7 cellular contexts compared by ENCODE assay signal in the genomic region with DNA sequence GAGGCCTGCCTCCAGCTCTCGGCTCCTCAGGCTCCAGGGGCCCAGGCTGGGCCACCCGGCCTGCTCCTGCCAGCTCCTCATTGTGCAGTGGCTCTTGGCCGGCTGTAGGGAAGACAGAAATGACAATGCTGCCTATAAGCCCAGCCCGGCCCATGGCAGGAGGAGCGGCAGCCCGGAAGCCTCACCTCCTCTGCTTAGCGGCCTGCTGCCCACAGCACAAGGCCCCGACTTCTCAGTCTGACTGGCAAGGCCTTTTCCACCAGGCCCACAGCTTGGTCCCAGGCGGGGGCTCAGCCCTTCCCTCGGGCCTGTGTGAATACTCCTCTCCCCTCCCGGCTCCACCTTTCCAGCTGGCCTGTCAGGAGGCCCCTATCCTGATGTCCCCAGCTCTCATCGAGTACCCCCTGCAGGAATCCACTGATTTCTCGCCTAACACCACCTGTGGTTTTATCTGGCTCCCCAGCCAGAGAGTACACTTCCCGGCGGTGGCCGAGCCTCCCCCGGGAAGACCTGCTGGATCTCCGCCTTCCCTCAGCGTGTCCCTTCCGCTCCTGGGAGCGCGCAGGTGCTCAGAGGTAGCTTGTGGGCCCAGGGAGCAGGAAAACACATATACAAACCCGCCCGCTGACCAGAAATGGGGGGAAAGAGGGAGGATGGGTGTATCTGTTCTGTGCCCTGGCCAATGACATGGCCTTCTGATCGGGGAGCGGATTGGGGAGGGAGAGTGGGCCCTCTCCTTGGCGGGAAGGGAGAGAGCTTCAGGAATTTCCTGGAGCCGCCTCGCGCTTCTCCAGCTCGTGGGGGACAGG. TPM values are rescaled to one million over a fixed set of nuclear protein-coding genes. Genes with fewer than 3 reads are reported as not detected.
DNase-seq lines count a peak whose midpoint lies in the region; ATAC-seq and TF ChIP-seq lines count a peak whose summit lies in the region.

No MANE protein-coding gene starts in this region.

- H3K4me1 ChIP-seq in left ventricle myocardium inferior, result peaks cover 21% of the 10 kb centered on the region

- intact Hi-C loops in left ventricle myocardium inferior (cut with micrococcal nuclease), result no loop called here

- DNase-seq in NCI-H510A (lab: John Stamatoyannopoulos, UW) (peak; percentile 58), left ventricle myocardium inferior (no peak), retinal pigment epithelial cell (ENCODE audit: low read depth) (no peak), NCI-H1436 treated with DMSO at 0.1 percent for 48 hours (lab: John Stamatoyannopoulos, UW) (no peak)

- H3K27me3 Mint-ChIP-seq in activated naive CD8-positive, alpha-beta T cell, result no peaks in the 10 kb centered on the region

- H3K27me3 ChIP-seq in left ventricle myocardium inferior (ENCODE audit: low read depth), result no peaks in the 10 kb centered on the region

- peak overlapping the region; percentile 94 for H3K27ac Mint-ChIP-seq in activated naive CD8-positive, alpha-beta T cell

- ATAC-seq in GM18498 (IDR thresholded peaks at IDR 0.05; ENCODE audit: unreplicated experiment) (peak; percentile 15), HG02840 (IDR thresholded peaks at IDR 0.05; ENCODE audit: low FRiP score, unreplicated experiment) (peak; percentile 10)

- peak overlapping the region; percentile 96 for H3K27ac ChIP-seq in left ventricle myocardium inferior (replicated peaks)

- peaks cover 6% of the 10 kb centered on the region for H3K36me3 Mint-ChIP-seq in activated naive CD8-positive, alpha-beta T cell

- H3K4me1 Mint-ChIP-seq in activated naive CD8-positive, alpha-beta T cell (ENCODE audit: low read depth), result peaks cover 18% of the 10 kb centered on the region

- peak overlapping the region; percentile 96 for H3K4me3 Mint-ChIP-seq in activated naive CD8-positive, alpha-beta T cell

- H3K9me3 Mint-ChIP-seq in activated naive CD8-positive, alpha-beta T cell (ENCODE audit: low read depth), result no peaks in the 10 kb centered on the region

- peak overlapping the region; percentile 96 for H3K4me3 ChIP-seq in left ventricle myocardium inferior
- peak overlapping the region; percentile 92 for H3K4me3 ChIP-seq in retinal pigment epithelial cell (ENCODE audit: low read length)

- no peaks in the 10 kb centered on the region for H3K9me3 ChIP-seq in left ventricle myocardium inferior (replicated peaks)

- TF ChIP-seq CTCF in left ventricle myocardium inferior (IDR thresholded peaks at IDR 0.05; ENCODE audit: borderline replicate concordance) (no peak), retinal pigment epithelial cell (conservative IDR thresholded peaks at IDR 0.05; ENCODE audit: low read depth, low read length) (no peak)

- peaks cover 29% of the 10 kb centered on the region for H3K36me3 ChIP-seq in left ventricle myocardium inferior

RNA-seq across cellular contexts. Expression of gene DDRGK1, which starts 1.0 kb away (rescaled TPM):
- 30.0 TPM for total RNA-seq in left ventricle myocardium inferior

RNA-seq across cellular contexts. Expression of gene ITPA, which starts 5.8 kb away (rescaled TPM):
- total RNA-seq in left ventricle myocardium inferior, result 17.2 TPM

RNA-seq across cellular contexts. Expression of gene LZTS3, which starts 30.2 kb away (rescaled TPM):
- 13.4 TPM for total RNA-seq in left ventricle myocardium inferior

RNA-seq across cellular contexts. Expression of gene SLC4A11, which starts 35.5 kb away (rescaled TPM):
- 0.11 TPM for total RNA-seq in left ventricle myocardium inferior

RNA-seq across cellular contexts. Expression of gene FASTKD5, which starts 43.9 kb away (rescaled TPM):
- 27.8 TPM for total RNA-seq in left ventricle myocardium inferior
